In genomic region chr5:62305715-62306493, GRCh38 we compare ENCODE assay signal across 8 cellular contexts.
DNase-seq lines count a peak whose midpoint lies in the region; ATAC-seq and TF ChIP-seq lines count a peak whose summit lies in the region.

Gene KIF2A, plus strand, starts transcription at chr5:62306206. Its CDS starts 267 bp downstream, at chr5:62306473.

- peaks cover 54% of the 10 kb centered on the region for H3K4me1 Mint-ChIP-seq in activated naive CD4-positive, alpha-beta T cell treated with anti-CD3 and anti-CD28 coated beads, Interleukin-2, amount 10 ng/mL, durations not matched to agents 7 days and 5 days

- DNase-seq in GM10248 (ENCODE audit: extremely low spot score), result peak; percentile 99
- peak; percentile 86 for DNase-seq in NCI-H1048 (lab: John Stamatoyannopoulos, UW)
- peak; percentile 61 for DNase-seq in SK-N-MC (ENCODE audit: low read depth, low spot score)
- DNase-seq in activated naive CD4-positive, alpha-beta T cell treated with anti-CD3 and anti-CD28 coated beads, Interleukin-2, amount 10 ng/mL, durations not matched to agents 7 days and 5 days, result peak; percentile 94
- DNase-seq in germinal center (ENCODE audit: low spot score), result peak; percentile 98
- peak; percentile 28 for DNase-seq in non-pigmented ciliary epithelial cell (ENCODE audit: low read depth)
- DNase-seq in substantia nigra (lab: John Stamatoyannopoulos, UW), result peak; percentile 39 to 97 (median 80)

- H3K4me3 ChIP-seq in SK-N-MC, result peak within 1 kb of the TSS; percentile 97

- POLR2A ChIA-PET in GM10248 (lab: Yijun Ruan, JAX), result interaction anchor here (0.6 to 1.5 kb wide), 2 partner anchors 50 to 98 kb away, joined by 6 read pairs; partner anchors contain the start of gene DIMT1

- peak within 1 kb of the TSS; percentile 95 for H3K4me3 Mint-ChIP-seq in activated naive CD4-positive, alpha-beta T cell treated with anti-CD3 and anti-CD28 coated beads, Interleukin-2, amount 10 ng/mL, durations not matched to agents 7 days and 5 days

- H3K27me3 Mint-ChIP-seq in activated naive CD4-positive, alpha-beta T cell treated with anti-CD3 and anti-CD28 coated beads, Interleukin-2, amount 10 ng/mL, durations not matched to agents 7 days and 5 days, result no peaks in the 10 kb centered on the region

- peak; percentile 16 for TF ChIP-seq CTCF in GM10248 (IDR thresholded peaks at IDR 0.05; ENCODE audit: control extremely low read depth, extremely low read depth, low read depth, missing control alignments)

- no peaks in the 10 kb centered on the region for H3K9me3 Mint-ChIP-seq in activated naive CD4-positive, alpha-beta T cell treated with anti-CD3 and anti-CD28 coated beads, Interleukin-2, amount 10 ng/mL, durations not matched to agents 7 days and 5 days

- H3K36me3 ChIP-seq in SK-N-MC (ENCODE audit: insufficient read depth, low read length), result peaks cover 18% of the 10 kb centered on the region

- peaks cover 37% of the 10 kb centered on the region for H3K36me3 Mint-ChIP-seq in activated naive CD4-positive, alpha-beta T cell treated with anti-CD3 and anti-CD28 coated beads, Interleukin-2, amount 10 ng/mL, durations not matched to agents 7 days and 5 days

- H3K27ac ChIP-seq in SK-N-MC (peak within 1 kb of the TSS; percentile 84), substantia nigra (ENCODE audit: low read depth, low read length, poor library complexity, severe bottlenecking) (peak within 1 kb of the TSS; percentile 92)

- peak; percentile 91 for ATAC-seq in HG02588 (IDR thresholded peaks at IDR 0.05; ENCODE audit: unreplicated experiment)

- peak within 1 kb of the TSS; percentile 83 for H3K9ac ChIP-seq in SK-N-MC (ENCODE audit: insufficient read length)

- peak within 1 kb of the TSS; percentile 99 for H3K27ac Mint-ChIP-seq in activated naive CD4-positive, alpha-beta T cell treated with anti-CD3 and anti-CD28 coated beads, Interleukin-2, amount 10 ng/mL, durations not matched to agents 7 days and 5 days

- CTCF ChIA-PET in GM10248 (lab: Yijun Ruan, JAX), result interaction anchor here (0.8 to 1.6 kb wide), 17 partner anchors 10 to 97 kb away, joined by 3 to 9 read pairs (median 3); partner anchors contain the start of gene DIMT1
- CTCF ChIA-PET in activated naive CD4-positive, alpha-beta T cell treated with anti-CD3 and anti-CD28 coated beads, Interleukin-2, amount 10 ng/mL, durations not matched to agents 7 days and 5 days (lab: Charles Lee), result interaction anchor here (0.7 to 2.2 kb wide), 5 partner anchors 9 to 82 kb away, joined by 3 to 10 read pairs (median 3); no protein-coding TSS in a partner anchor

- no peaks in the 10 kb centered on the region for H3K9me3 ChIP-seq in SK-N-MC (ENCODE audit: low read depth, low read length)

Comparison
In these comparisons a context has a peak if more than half of its experiments do, and no peak if none do; other contexts are left out.
1. Peak in every context shown above with its lines: DNase-seq, ATAC-seq, H3K4me3 ChIP-seq and H3K27ac ChIP-seq.
2. DNase-seq: peak in every context shown above with its lines; median percentile 99 in GM10248; 98 in germinal center; 94 in activated naive CD4-positive, alpha-beta T cell treated with anti-CD3 and anti-CD28 coated beads, Interleukin-2, amount 10 ng/mL, durations not matched to agents 7 days and 5 days; 86 in NCI-H1048; 80 in substantia nigra; 61 in SK-N-MC; 28 in non-pigmented ciliary epithelial cell.